Comparison of ENCODE assay signal across 17 cellular contexts in the genomic region with DNA sequence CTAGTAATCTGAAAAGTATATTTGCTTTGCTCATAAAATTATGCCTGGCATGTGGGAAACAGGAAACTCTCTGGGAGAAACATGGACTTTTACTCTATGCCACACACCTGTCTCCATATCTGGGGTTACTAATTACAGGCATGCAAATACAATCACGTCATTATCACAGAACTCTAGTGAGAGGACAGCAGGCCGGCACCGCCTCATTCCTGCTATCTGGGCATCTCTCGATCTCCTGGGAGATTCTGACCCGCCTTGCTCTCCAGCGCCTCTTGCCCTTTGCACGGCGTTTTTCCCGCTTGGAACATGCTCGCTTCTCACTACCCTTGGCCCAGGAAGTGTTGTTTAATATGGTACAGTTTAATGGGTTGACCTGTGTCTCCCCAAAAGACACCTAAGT. TPM values are rescaled to one million over a fixed set of nuclear protein-coding genes. Genes with fewer than 3 reads are reported as not detected.
DNase-seq lines count a peak whose midpoint lies in the region; ATAC-seq and TF ChIP-seq lines count a peak whose summit lies in the region.
"Had no signal": no experiment of that assay in that cellular context is flagged by ENCODE, and none has a peak within 500 bp of the region (broad histone marks: within the 10 kb centered on the region; RNA-seq: fewer than 3 reads in every experiment).

No MANE protein-coding gene starts in this region.

- no peaks in the 10 kb centered on the region for H3K27me3 Mint-ChIP-seq in activated naive CD8-positive, alpha-beta T cell treated with anti-CD3 and anti-CD28 coated beads for 36 hours
- H3K27me3 Mint-ChIP-seq: B cell; CD4-positive, alpha-beta T cell had no signal

- H3K27me3 ChIP-seq in BLaER1, result no peaks in the 10 kb centered on the region
- no peaks in the 10 kb centered on the region for H3K27me3 ChIP-seq in mucosa of rectum (ENCODE audit: control insufficient read depth in 2 of 2, insufficient read depth in 2 of 2, low read length in 2 of 2)
- H3K27me3 ChIP-seq in lower lobe of right lung (ENCODE audit: low read depth), result no peaks in the 10 kb centered on the region

- H3K36me3 Mint-ChIP-seq in activated naive CD8-positive, alpha-beta T cell treated with anti-CD3 and anti-CD28 coated beads for 36 hours, result no peaks in the 10 kb centered on the region

- H3K4me3 Mint-ChIP-seq in activated naive CD8-positive, alpha-beta T cell treated with anti-CD3 and anti-CD28 coated beads for 36 hours, result no peak overlapping the region
- H3K4me3 Mint-ChIP-seq: B cell; CD4-positive, alpha-beta T cell had no signal

- no peak overlapping the region for H3K27ac Mint-ChIP-seq in activated naive CD8-positive, alpha-beta T cell treated with anti-CD3 and anti-CD28 coated beads for 36 hours
- H3K27ac Mint-ChIP-seq: B cell; CD4-positive, alpha-beta T cell had no signal

- no peaks in the 10 kb centered on the region for H3K4me1 Mint-ChIP-seq in activated naive CD8-positive, alpha-beta T cell treated with anti-CD3 and anti-CD28 coated beads for 36 hours
- H3K4me1 Mint-ChIP-seq: B cell had no signal

- H3K4me3 ChIP-seq in BLaER1, result no peak overlapping the region
- H3K4me3 ChIP-seq in mucosa of rectum (ENCODE audit: low read length in 2 of 2), result no peak overlapping the region
- no peak overlapping the region for H3K4me3 ChIP-seq in lower lobe of right lung

- intact Hi-C loops in lower lobe of right lung (cut with DNase I), result no loop called here

- no peaks in the 10 kb centered on the region for H3K9me3 ChIP-seq in BLaER1
- H3K9me3 ChIP-seq in mucosa of rectum (ENCODE audit: control insufficient read depth in 2 of 2, low read length in 2 of 2), result no peaks in the 10 kb centered on the region
- H3K9me3 ChIP-seq in lower lobe of right lung, result no peaks in the 10 kb centered on the region
- H3K9me3 ChIP-seq: SK-N-SH had no signal

- ATAC-seq in lower lobe of right lung (no peak), HG02642 (IDR thresholded peaks at IDR 0.05; ENCODE audit: poor library complexity, unreplicated experiment) (no peak)

- H4K20me1 ChIP-seq in BLaER1, result no peaks in the 10 kb centered on the region

- H3K4me1 ChIP-seq in BLaER1 (peaks cover 19% of the 10 kb centered on the region), mucosa of rectum (ENCODE audit: control insufficient read depth in 2 of 2, insufficient read depth in 2 of 2, low read length in 2 of 2) (peaks cover 11 to 14% of the 10 kb centered on the region in 2 donors), lower lobe of right lung (no peaks in the 10 kb centered on the region)

- H3K9ac ChIP-seq in BLaER1 (no peak overlapping the region), mucosa of rectum (ENCODE audit: low read depth in 1 of 2, low read length in 2 of 2) (no peak overlapping the region)
- H3K9ac ChIP-seq: SK-N-SH had no signal

- H3K27ac ChIP-seq in BLaER1, result peak overlapping the region; percentile 60; the same call in 1 of the 2 replicates
- H3K27ac ChIP-seq in VCaP, result peak overlapping the region; percentile 30; the same call in 1 of the 2 replicates
- H3K27ac ChIP-seq in mucosa of rectum (ENCODE audit: low read depth in 2 of 2, low read length in 2 of 2), result peak overlapping the region; percentile 71 to 82
- H3K27ac ChIP-seq in lower lobe of right lung, result no peak overlapping the region

- H3K36me3 ChIP-seq in BLaER1, result peaks cover 51% of the 10 kb centered on the region
- peaks cover 7 to 13% of the 10 kb centered on the region in 2 donors for H3K36me3 ChIP-seq in mucosa of rectum (ENCODE audit: control insufficient read depth in 2 of 2, insufficient read depth in 2 of 2, low read length in 2 of 2)
- peaks cover 37% of the 10 kb centered on the region for H3K36me3 ChIP-seq in lower lobe of right lung

- TF ChIP-seq CTCF in VCaP (conservative IDR thresholded peaks at IDR 0.05) (no peak), lower lobe of right lung (IDR thresholded peaks at IDR 0.05) (no peak)

- H3K9me3 Mint-ChIP-seq in activated naive CD8-positive, alpha-beta T cell treated with anti-CD3 and anti-CD28 coated beads for 36 hours, result no peaks in the 10 kb centered on the region
- H3K9me3 Mint-ChIP-seq: CD4-positive, alpha-beta T cell had no signal

- peak; percentile 80 for DNase-seq in NCI-H146 (lab: John Stamatoyannopoulos, UW)
- DNase-seq in lower lobe of right lung, result no peak
- no peak for DNase-seq in activated naive CD8-positive, alpha-beta T cell treated with anti-CD3 and anti-CD28 coated beads for 36 hours
- DNase-seq in ecto neural progenitor cell (ENCODE audit: low spot score), result no peak
- DNase-seq: CD4-positive, alpha-beta T cell; GF-D8; H7; KBM-7; NCI-H1930; NCI-H345; SHP77; SK-N-SH had no signal

- H3K4me2 ChIP-seq in BLaER1, result peak overlapping the region; percentile 73; the same call in 1 of the 2 replicates
- H3K4me2 ChIP-seq: SK-N-SH had no signal

RNA-seq across cellular contexts. Expression of a gene that starts 45.4 kb away (rescaled TPM):
- 41.8 TPM for total RNA-seq in lower lobe of right lung
- 100 to 1,000 TPM; 107 to 108 TPM for total RNA-seq in activated naive CD8-positive, alpha-beta T cell treated with anti-CD3 and anti-CD28 coated beads for 36 hours
